In genomic region chr2:203819434-203820133, GRCh38 we compare ENCODE assay signal across 26 cellular contexts. TPM values are rescaled to one million over a fixed set of nuclear protein-coding genes. Genes with fewer than 3 reads are reported as not detected.
DNase-seq lines count a peak whose midpoint lies in the region; ATAC-seq and TF ChIP-seq lines count a peak whose summit lies in the region.
"Had no signal": no experiment of that assay in that cellular context is flagged by ENCODE, and none has a peak within 500 bp of the region (broad histone marks: within the 10 kb centered on the region; RNA-seq: fewer than 3 reads in every experiment).

No MANE protein-coding gene starts in this region.

- no peaks in the 10 kb centered on the region for H4K20me1 ChIP-seq in GM23248 (ENCODE audit: insufficient read depth)
- no peaks in the 10 kb centered on the region for H4K20me1 ChIP-seq in hepatocyte (ENCODE audit: insufficient read depth, poor library complexity, severe bottlenecking)

- H3K79me2 ChIP-seq in GM23248 (ENCODE audit: insufficient read depth), result no peaks in the 10 kb centered on the region
- no peaks in the 10 kb centered on the region for H3K79me2 ChIP-seq in hepatocyte

- H3K27me3 ChIP-seq in GM23248 (replicated peaks; ENCODE audit: insufficient read depth), result no peaks in the 10 kb centered on the region
- peaks cover 3% of the 10 kb centered on the region for H3K27me3 ChIP-seq in hepatocyte
- no peaks in the 10 kb centered on the region for H3K27me3 ChIP-seq in gastrocnemius medialis
- H3K27me3 ChIP-seq: ascending aorta, gastroesophageal sphincter, vagina had no signal

- H3K27ac ChIP-seq in GM23248, result no peak overlapping the region
- no peak overlapping the region for H3K27ac ChIP-seq in hepatocyte
- peak overlapping the region in 2 of 4 donors; percentile 36 to 38 for H3K27ac ChIP-seq in gastrocnemius medialis
- H3K27ac ChIP-seq: ascending aorta, gastroesophageal sphincter, vagina had no signal

- no peak overlapping the region for H3K4me2 ChIP-seq in GM23248 (ENCODE audit: unreplicated experiment)
- no peak overlapping the region for H3K4me2 ChIP-seq in hepatocyte

- in situ Hi-C loops in GM23248 (cut with MboI) (loop anchor here (25.0 kb wide), 1 partner anchor 332 kb away; no protein-coding TSS in a partner anchor), gastrocnemius medialis (cut with MboI; ENCODE audit: low sequenced_read_pairs in 4 of 4) (loop anchor here in 3 of 4 donors (10.0 to 25.0 kb wide), 5 partner anchors 165 to 582 kb away; partner anchors contain the start of gene CYP20A1 (in 2 of the 3))

- DNase-seq in GM23248, result no peak
- peak; percentile 21 for DNase-seq in NCI-H69 (lab: John Stamatoyannopoulos, UW)
- peak; percentile 44 for DNase-seq in hepatocyte (ENCODE audit: low spot score)
- peak; percentile 29 to 63 for DNase-seq in gastrocnemius medialis
- no peak for DNase-seq in COLO668 (lab: John Stamatoyannopoulos, UW; ENCODE audit: unreplicated experiment)
- no peak for DNase-seq in GOT3 (lab: John Stamatoyannopoulos, UW)
- DNase-seq in glomerular visceral epithelial cell (ENCODE audit: extremely low spot score), result no peak
- DNase-seq: activated CD4-positive, alpha-beta T cell treated with anti-CD3 and anti-CD28 coated beads for 48 hours; activated CD8-positive, alpha-beta memory T cell treated with anti-CD3 and anti-CD28 coated beads, Interleukin-2, amount 10 ng/mL, durations not matched to agents 7 days and 5 days; activated naive CD4-positive, alpha-beta T cell treated with anti-CD3 and anti-CD28 coated beads, Interleukin-2, amount 50 U/mL, for 16 hours; CD8-positive, alpha-beta T cell; DMS79; effector CD8-positive, alpha-beta T cell; erythroblast; islet precursor cell; KBM-7; mammary epithelial cell; NCI-H1694; NCI-H2171 treated with DMSO at 0.1 percent for 48 hours; NCI-H774; nucleus accumbens; SIG-M5; substantia nigra had no signal

- H3K9ac ChIP-seq in GM23248, result no peak overlapping the region

- TF ChIP-seq CTCF in hepatocyte (IDR thresholded peaks at IDR 0.05; ENCODE audit: poor library complexity) (no peak), gastrocnemius medialis (IDR thresholded peaks at IDR 0.05 in 4 of 5, conservative IDR thresholded peaks at IDR 0.05 in 1 of 5) (no peak)

- no peaks in the 10 kb centered on the region for H3K9me2 ChIP-seq in GM23248 (ENCODE audit: insufficient read depth)
- no peaks in the 10 kb centered on the region for H3K9me2 ChIP-seq in hepatocyte (replicated peaks; ENCODE audit: insufficient read depth)

- WGBS in GM23248 (ENCODE audit: low coverage in 1 of 2, low lambda C conversion rate in 2 of 2, missing lambda C conversion rate in 2 of 2), 2 experiments, result 66% methylated on average over 14 of the region's 14 CpGs
- 85% methylated on average over 14 of the region's 14 CpGs for WGBS in hepatocyte (ENCODE audit: low lambda C conversion rate, missing lambda C conversion rate)

- intact Hi-C loops in gastrocnemius medialis (cut with DNase I; ENCODE audit: low total_unique reads), result loop anchor here (5.0 kb wide), 2 partner anchors 77 to 582 kb away; partner anchors contain the start of gene CYP20A1

- ATAC-seq in gastrocnemius medialis, result peak; percentile 48 to 69
- ATAC-seq: activated CD8-positive, alpha-beta memory T cell treated with anti-CD3 and anti-CD28 coated beads, Interleukin-2, amount 10 ng/mL, durations not matched to agents 7 days and 5 days; CD8-positive, alpha-beta T cell; gastroesophageal sphincter had no signal

- H3K36me3 ChIP-seq in GM23248 (ENCODE audit: low read depth) (no peaks in the 10 kb centered on the region), hepatocyte (replicated peaks; ENCODE audit: insufficient read depth, low read depth) (no peaks in the 10 kb centered on the region), gastrocnemius medialis (no peaks in the 10 kb centered on the region)
- H3K36me3 ChIP-seq: ascending aorta, gastroesophageal sphincter, vagina had no signal

- H3K9me3 ChIP-seq in GM23248 (ENCODE audit: low read depth), result no peaks in the 10 kb centered on the region
- no peaks in the 10 kb centered on the region for H3K9me3 ChIP-seq in hepatocyte (ENCODE audit: low read depth)
- no peaks in the 10 kb centered on the region for H3K9me3 ChIP-seq in gastrocnemius medialis
- H3K9me3 ChIP-seq: ascending aorta, gastroesophageal sphincter, vagina had no signal

- no peak for TF ChIP-seq POLR2A in gastrocnemius medialis (IDR thresholded peaks at IDR 0.05)

- H3K4me1 ChIP-seq in GM23248 (ENCODE audit: insufficient read depth) (peaks cover 12% of the 10 kb centered on the region), hepatocyte (ENCODE audit: insufficient read depth) (no peaks in the 10 kb centered on the region), gastrocnemius medialis (peaks cover 9 to 35% of the 10 kb centered on the region in 2 donors)
- H3K4me1 ChIP-seq: ascending aorta had no signal

- H2AFZ ChIP-seq in GM23248 (peak overlapping the region; percentile 56; the same call in 1 of the 2 replicates), hepatocyte (no peak overlapping the region)

- no peaks in the 10 kb centered on the region for H3F3A ChIP-seq in GM23248 (ENCODE audit: insufficient read depth)

- H3K4me3 ChIP-seq in GM23248 (no peak overlapping the region), hepatocyte (no peak overlapping the region), gastrocnemius medialis (no peak overlapping the region)
- H3K4me3 ChIP-seq: ascending aorta, gastroesophageal sphincter, vagina had no signal

RNA-seq across cellular contexts. Expression of gene CTLA4, which starts 48.0 kb away (rescaled TPM):
- total RNA-seq in GM23248 (2014; rRNA removed; shearing (Covaris generic)), result not detected in 2 replicates
- polyA plus RNA-seq in GM23248 (2016; fragmentation: Nextera tagmentation; extraction: Ambion mirVana), result not detected in 2 replicates
- total RNA-seq in hepatocyte, result not detected in 2 replicates
- polyA plus RNA-seq in hepatocyte, result not detected in 2 replicates
- total RNA-seq in gastrocnemius medialis, result not detected
- total RNA-seq: ascending aorta, mammary epithelial cell had no signal
- polyA plus RNA-seq: mammary epithelial cell had no signal

Comparison
In these comparisons a context has a peak if more than half of its experiments do, and no peak if none do; other contexts are left out.
1. DNase-seq: peak in NCI-H69 (single experiment), hepatocyte (single experiment) and gastrocnemius medialis (2 of 2); none in GM23248 (single experiment), COLO668 (single experiment), GOT3 (single experiment) and glomerular visceral epithelial cell (single experiment).